ENCODE assay signal across 1 cellular context in the genomic region with DNA sequence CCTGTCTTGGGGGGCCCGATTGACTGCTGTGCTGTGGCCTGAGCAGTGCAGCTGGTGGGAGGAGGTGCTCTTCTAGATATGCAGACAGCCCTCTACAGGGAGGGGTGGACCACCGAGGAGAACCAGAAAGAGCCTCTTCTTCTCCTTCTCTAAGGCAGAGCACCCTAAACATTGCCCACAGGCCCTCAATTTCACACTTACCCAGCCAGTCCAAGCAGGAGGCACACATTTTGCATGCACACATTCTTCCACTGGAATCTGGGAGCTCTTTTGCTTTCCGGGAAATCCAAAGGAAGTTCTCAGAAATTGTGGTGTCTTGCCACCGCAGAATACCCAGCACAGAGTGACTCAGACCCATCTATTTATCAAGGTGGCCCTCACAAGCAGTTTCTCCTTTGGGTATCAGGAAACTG.
TF ChIP-seq lines count a peak whose summit lies in the region.

No MANE protein-coding gene starts in this region.

TF ChIP-seq in HepG2, 621 proteins besides CTCF, POLR2A, EP300 and RAD21:
- TF ChIP-seq ZNF337 (CRISPR knock-in tag; IDR thresholded peaks at IDR 0.05; ENCODE audit: borderline replicate concordance, low read depth) (no peak), REXO4 (CRISPR knock-in tag; IDR thresholded peaks at IDR 0.05; ENCODE audit: borderline replicate concordance) (no peak), NFKBIZ (CRISPR knock-in tag; IDR thresholded peaks at IDR 0.05) (no peak), AKAP8 (CRISPR knock-in tag; IDR thresholded peaks at IDR 0.05) (no peak), HMG20B (CRISPR knock-in tag; conservative IDR thresholded peaks at IDR 0.05) (no peak), PHF5A (CRISPR knock-in tag; IDR thresholded peaks at IDR 0.05; ENCODE audit: low read depth, unreplicated experiment) (no peak), ZNF432 (CRISPR knock-in tag; IDR thresholded peaks at IDR 0.05; ENCODE audit: borderline replicate concordance) (no peak), KDM4B (CRISPR knock-in tag; IDR thresholded peaks at IDR 0.05) (no peak), POLR2AphosphoS2 (IDR thresholded peaks at IDR 0.05; ENCODE audit: low read depth, low read length) (no peak), HNRNPL (IDR thresholded peaks at IDR 0.05; ENCODE audit: low read depth, low read length) (no peak), ZNF761 (CRISPR knock-in tag; conservative IDR thresholded peaks at IDR 0.05) (no peak), ZNF496 (CRISPR knock-in tag; IDR thresholded peaks at IDR 0.05; ENCODE audit: insufficient replicate concordance) (no peak)
- TF ChIP-seq, protein P1, sequence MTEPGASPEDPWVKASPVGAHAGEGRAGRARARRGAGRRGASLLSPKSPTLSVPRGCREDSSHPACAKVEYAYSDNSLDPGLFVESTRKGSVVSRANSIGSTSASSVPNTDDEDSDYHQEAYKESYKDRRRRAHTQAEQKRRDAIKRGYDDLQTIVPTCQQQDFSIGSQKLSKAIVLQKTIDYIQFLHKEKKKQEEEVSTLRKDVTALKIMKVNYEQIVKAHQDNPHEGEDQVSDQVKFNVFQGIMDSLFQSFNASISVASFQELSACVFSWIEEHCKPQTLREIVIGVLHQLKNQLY (CRISPR knock-in tag; IDR thresholded peaks at IDR 0.05) = no peak
- TF ChIP-seq, protein P2, sequence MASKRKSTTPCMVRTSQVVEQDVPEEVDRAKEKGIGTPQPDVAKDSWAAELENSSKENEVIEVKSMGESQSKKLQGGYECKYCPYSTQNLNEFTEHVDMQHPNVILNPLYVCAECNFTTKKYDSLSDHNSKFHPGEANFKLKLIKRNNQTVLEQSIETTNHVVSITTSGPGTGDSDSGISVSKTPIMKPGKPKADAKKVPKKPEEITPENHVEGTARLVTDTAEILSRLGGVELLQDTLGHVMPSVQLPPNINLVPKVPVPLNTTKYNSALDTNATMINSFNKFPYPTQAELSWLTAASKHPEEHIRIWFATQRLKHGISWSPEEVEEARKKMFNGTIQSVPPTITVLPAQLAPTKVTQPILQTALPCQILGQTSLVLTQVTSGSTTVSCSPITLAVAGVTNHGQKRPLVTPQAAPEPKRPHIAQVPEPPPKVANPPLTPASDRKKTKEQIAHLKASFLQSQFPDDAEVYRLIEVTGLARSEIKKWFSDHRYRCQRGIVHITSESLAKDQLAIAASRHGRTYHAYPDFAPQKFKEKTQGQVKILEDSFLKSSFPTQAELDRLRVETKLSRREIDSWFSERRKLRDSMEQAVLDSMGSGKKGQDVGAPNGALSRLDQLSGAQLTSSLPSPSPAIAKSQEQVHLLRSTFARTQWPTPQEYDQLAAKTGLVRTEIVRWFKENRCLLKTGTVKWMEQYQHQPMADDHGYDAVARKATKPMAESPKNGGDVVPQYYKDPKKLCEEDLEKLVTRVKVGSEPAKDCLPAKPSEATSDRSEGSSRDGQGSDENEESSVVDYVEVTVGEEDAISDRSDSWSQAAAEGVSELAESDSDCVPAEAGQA (IDR thresholded peaks at IDR 0.05; ENCODE audit: low read depth) = no peak
- TF ChIP-seq, protein P2 (CRISPR knock-in tag; IDR thresholded peaks at IDR 0.05; ENCODE audit: borderline replicate concordance) = no peak
- TF ChIP-seq, protein P3, sequence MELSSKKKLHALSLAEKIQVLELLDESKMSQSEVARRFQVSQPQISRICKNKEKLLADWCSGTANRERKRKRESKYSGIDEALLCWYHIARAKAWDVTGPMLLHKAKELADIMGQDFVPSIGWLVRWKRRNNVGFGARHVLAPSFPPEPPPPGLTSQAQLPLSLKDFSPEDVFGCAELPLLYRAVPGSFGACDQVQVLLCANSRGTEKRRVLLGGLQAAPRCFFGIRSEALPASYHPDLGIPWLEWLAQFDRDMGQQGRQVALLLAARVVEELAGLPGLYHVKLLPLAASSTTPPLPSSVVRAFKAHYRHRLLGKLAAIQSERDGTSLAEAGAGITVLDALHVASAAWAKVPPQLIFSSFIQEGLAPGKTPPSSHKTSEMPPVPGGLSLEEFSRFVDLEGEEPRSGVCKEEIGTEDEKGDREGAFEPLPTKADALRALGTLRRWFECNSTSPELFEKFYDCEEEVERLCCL (CRISPR knock-in tag; IDR thresholded peaks at IDR 0.05; ENCODE audit: borderline replicate concordance) = no peak
- TF ChIP-seq, protein P4, sequence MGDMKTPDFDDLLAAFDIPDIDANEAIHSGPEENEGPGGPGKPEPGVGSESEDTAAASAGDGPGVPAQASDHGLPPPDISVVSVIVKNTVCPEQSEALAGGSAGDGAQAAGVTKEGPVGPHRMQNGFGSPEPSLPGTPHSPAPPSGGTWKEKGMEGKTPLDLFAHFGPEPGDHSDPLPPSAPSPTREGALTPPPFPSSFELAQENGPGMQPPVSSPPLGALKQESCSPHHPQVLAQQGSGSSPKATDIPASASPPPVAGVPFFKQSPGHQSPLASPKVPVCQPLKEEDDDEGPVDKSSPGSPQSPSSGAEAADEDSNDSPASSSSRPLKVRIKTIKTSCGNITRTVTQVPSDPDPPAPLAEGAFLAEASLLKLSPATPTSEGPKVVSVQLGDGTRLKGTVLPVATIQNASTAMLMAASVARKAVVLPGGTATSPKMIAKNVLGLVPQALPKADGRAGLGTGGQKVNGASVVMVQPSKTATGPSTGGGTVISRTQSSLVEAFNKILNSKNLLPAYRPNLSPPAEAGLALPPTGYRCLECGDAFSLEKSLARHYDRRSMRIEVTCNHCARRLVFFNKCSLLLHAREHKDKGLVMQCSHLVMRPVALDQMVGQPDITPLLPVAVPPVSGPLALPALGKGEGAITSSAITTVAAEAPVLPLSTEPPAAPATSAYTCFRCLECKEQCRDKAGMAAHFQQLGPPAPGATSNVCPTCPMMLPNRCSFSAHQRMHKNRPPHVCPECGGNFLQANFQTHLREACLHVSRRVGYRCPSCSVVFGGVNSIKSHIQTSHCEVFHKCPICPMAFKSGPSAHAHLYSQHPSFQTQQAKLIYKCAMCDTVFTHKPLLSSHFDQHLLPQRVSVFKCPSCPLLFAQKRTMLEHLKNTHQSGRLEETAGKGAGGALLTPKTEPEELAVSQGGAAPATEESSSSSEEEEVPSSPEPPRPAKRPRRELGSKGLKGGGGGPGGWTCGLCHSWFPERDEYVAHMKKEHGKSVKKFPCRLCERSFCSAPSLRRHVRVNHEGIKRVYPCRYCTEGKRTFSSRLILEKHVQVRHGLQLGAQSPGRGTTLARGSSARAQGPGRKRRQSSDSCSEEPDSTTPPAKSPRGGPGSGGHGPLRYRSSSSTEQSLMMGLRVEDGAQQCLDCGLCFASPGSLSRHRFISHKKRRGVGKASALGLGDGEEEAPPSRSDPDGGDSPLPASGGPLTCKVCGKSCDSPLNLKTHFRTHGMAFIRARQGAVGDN (CRISPR knock-in tag; IDR thresholded peaks at IDR 0.05) = no peak
- TF ChIP-seq, protein P5, sequence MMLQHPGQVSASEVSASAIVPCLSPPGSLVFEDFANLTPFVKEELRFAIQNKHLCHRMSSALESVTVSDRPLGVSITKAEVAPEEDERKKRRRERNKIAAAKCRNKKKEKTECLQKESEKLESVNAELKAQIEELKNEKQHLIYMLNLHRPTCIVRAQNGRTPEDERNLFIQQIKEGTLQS (CRISPR knock-in tag; IDR thresholded peaks at IDR 0.05) = no peak
- TF ChIP-seq, protein P6, sequence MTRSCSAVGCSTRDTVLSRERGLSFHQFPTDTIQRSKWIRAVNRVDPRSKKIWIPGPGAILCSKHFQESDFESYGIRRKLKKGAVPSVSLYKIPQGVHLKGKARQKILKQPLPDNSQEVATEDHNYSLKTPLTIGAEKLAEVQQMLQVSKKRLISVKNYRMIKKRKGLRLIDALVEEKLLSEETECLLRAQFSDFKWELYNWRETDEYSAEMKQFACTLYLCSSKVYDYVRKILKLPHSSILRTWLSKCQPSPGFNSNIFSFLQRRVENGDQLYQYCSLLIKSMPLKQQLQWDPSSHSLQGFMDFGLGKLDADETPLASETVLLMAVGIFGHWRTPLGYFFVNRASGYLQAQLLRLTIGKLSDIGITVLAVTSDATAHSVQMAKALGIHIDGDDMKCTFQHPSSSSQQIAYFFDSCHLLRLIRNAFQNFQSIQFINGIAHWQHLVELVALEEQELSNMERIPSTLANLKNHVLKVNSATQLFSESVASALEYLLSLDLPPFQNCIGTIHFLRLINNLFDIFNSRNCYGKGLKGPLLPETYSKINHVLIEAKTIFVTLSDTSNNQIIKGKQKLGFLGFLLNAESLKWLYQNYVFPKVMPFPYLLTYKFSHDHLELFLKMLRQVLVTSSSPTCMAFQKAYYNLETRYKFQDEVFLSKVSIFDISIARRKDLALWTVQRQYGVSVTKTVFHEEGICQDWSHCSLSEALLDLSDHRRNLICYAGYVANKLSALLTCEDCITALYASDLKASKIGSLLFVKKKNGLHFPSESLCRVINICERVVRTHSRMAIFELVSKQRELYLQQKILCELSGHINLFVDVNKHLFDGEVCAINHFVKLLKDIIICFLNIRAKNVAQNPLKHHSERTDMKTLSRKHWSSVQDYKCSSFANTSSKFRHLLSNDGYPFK (CRISPR knock-in tag; IDR thresholded peaks at IDR 0.05; ENCODE audit: borderline replicate concordance) = no peak
